ENCODE assay signal across 8 cellular contexts in the genomic region with DNA sequence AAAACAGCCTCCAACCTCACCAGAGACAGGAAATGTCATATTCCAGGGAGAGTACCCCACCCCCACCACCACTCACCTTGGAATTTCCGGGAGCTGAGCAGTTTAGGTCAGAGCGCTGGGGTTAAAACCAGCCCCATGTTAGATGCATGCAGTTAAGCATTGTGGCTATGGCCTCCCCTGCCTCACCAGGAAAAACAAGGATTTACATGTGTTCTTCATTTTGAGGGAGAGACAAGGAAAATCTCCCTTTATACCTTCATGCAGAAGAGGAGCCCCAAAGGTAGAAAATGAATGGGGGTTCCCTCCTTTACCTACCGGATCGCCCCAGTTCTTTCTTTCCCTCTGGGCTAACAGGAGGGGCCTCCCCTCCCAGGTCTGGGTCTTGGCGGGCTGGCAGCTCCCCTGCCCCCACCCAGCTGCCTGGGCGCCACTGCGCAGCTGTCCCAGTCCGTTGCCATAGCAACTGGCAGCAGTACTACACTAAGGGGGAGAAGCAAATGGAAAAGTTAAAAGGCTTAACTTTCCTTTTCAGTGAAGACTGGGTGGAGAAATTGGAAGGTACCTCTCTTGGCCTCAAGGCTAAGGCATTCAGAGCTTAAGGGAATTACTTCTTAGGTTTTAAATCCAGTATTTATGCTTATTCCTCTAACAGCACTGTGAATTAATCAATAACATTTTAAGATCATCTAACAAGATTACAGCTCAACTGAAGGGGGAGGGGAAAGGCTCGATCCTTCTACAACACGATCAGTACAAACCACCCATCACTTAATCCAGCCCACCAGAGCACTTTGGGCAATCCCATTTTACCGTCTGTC. TPM values are rescaled to one million over a fixed set of nuclear protein-coding genes. Genes with fewer than 3 reads are reported as not detected.
DNase-seq lines count a peak whose midpoint lies in the region; ATAC-seq, FAIRE-seq and TF ChIP-seq lines count a peak whose summit lies in the region.

No MANE protein-coding gene starts in this region.

- no peaks in the 10 kb centered on the region for H3K9me3 Mint-ChIP-seq in activated naive CD4-positive, alpha-beta T cell treated with anti-CD3 and anti-CD28 coated beads, Interleukin-2, amount 50 U/mL, for 72 hours
- no peaks in the 10 kb centered on the region for H3K9me3 Mint-ChIP-seq in nephron progenitor cell

- FAIRE-seq in GM19239 (lab: Jason Lieb, UNC) (peak; percentile 61), HTR-8/SVneo (lab: Jason Lieb, UNC) (peak; percentile 36), frontal cortex (lab: Jason Lieb, UNC) (no peak)

- H3K27me3 ChIP-seq in upper lobe of right lung = no peaks in the 10 kb centered on the region

- peaks cover 34% of the 10 kb centered on the region for H3K4me1 ChIP-seq in upper lobe of right lung

- peak overlapping the region; percentile 71 to 79 for H3K27ac Mint-ChIP-seq in activated naive CD4-positive, alpha-beta T cell treated with anti-CD3 and anti-CD28 coated beads, Interleukin-2, amount 50 U/mL, for 72 hours
- H3K27ac Mint-ChIP-seq in nephron progenitor cell = peak overlapping the region; percentile 100

- no peaks in the 10 kb centered on the region for H3K9me3 ChIP-seq in upper lobe of right lung

- H3K4me3 Mint-ChIP-seq in nephron progenitor cell = peak overlapping the region; percentile 81

- H3K36me3 ChIP-seq in upper lobe of right lung = peaks cover 28% of the 10 kb centered on the region

- H3K4me3 ChIP-seq in upper lobe of right lung = peak overlapping the region; percentile 41

- H3K27me3 Mint-ChIP-seq in nephron progenitor cell (ENCODE audit: low read depth, poor library complexity) = no peaks in the 10 kb centered on the region

- intact Hi-C loops in upper lobe of right lung (cut with DNase I) = loop anchor here (10.0 kb wide), 1 partner anchor 105 kb away; a partner anchor contains a TSS

- DNase-seq in AG20443 (ENCODE audit: low spot score) (peak; percentile 94), GM19239 (ENCODE audit: insufficient read length, low spot score) (peak; percentile 63), HTR-8/SVneo (ENCODE audit: insufficient read length, low spot score) (peak; percentile 85), OCI-M1 (lab: John Stamatoyannopoulos, UW) (peak; percentile 86), frontal cortex (ENCODE audit: low spot score in 2 of 2) (peak; percentile 70 to 80), nephron progenitor cell (peak; percentile 79), upper lobe of right lung (peak; percentile 78)
- peak in 1 of 2 donors; percentile 38 for DNase-seq in activated naive CD4-positive, alpha-beta T cell treated with anti-CD3 and anti-CD28 coated beads, Interleukin-2, amount 50 U/mL, for 72 hours (ENCODE audit: low spot score in 2 of 2)

- peak overlapping the region; percentile 76 for H3K27ac ChIP-seq in upper lobe of right lung

- ATAC-seq in activated naive CD4-positive, alpha-beta T cell treated with anti-CD3 and anti-CD28 coated beads, Interleukin-2, amount 50 U/mL, for 72 hours = peak; percentile 73 to 83
- peak; percentile 91 for ATAC-seq in upper lobe of right lung

- peaks cover 80% of the 10 kb centered on the region for H3K4me1 Mint-ChIP-seq in nephron progenitor cell

- no peak for TF ChIP-seq CTCF in nephron progenitor cell (IDR thresholded peaks at IDR 0.05)
- TF ChIP-seq CTCF in upper lobe of right lung (IDR thresholded peaks at IDR 0.05) = no peak

- peaks cover 0 to 24% of the 10 kb centered on the region in 2 donors for H3K36me3 Mint-ChIP-seq in activated naive CD4-positive, alpha-beta T cell treated with anti-CD3 and anti-CD28 coated beads, Interleukin-2, amount 50 U/mL, for 72 hours
- H3K36me3 Mint-ChIP-seq in nephron progenitor cell (ENCODE audit: low read depth) = peaks cover 32% of the 10 kb centered on the region

RNA-seq across cellular contexts. Expression of a gene that starts 20.5 kb away (rescaled TPM):
- 100 to 1,000 TPM; 115 to 169 TPM for total RNA-seq in activated naive CD4-positive, alpha-beta T cell treated with anti-CD3 and anti-CD28 coated beads, Interleukin-2, amount 50 U/mL, for 72 hours
- total RNA-seq in frontal cortex (83.2 TPM), upper lobe of right lung (52.3 TPM)

RNA-seq across cellular contexts. Expression of a gene that starts 21.1 kb away (rescaled TPM):
- total RNA-seq in activated naive CD4-positive, alpha-beta T cell treated with anti-CD3 and anti-CD28 coated beads, Interleukin-2, amount 50 U/mL, for 72 hours = 1,000 to 10,000 TPM; 1,446 to 2,174 TPM
- total RNA-seq in frontal cortex (679 TPM), upper lobe of right lung (498 TPM)

RNA-seq across cellular contexts. Expression of a gene that starts 41.4 kb away (rescaled TPM):
- total RNA-seq in activated naive CD4-positive, alpha-beta T cell treated with anti-CD3 and anti-CD28 coated beads, Interleukin-2, amount 50 U/mL, for 72 hours = under 1 TPM in 1 of 2 donors, not detected in 1; 0.20 TPM
- total RNA-seq in frontal cortex (0.82 TPM), upper lobe of right lung (7.5 TPM)
